ENCODE assay signal across 27 cellular contexts in genomic region chr2:46559257-46559656, GRCh38. TPM values are rescaled to one million over a fixed set of nuclear protein-coding genes. Genes with fewer than 3 reads are reported as not detected.
DNase-seq lines count a peak whose midpoint lies in the region; ATAC-seq and TF ChIP-seq lines count a peak whose summit lies in the region.
"Had no signal": no experiment of that assay in that cellular context is flagged by ENCODE, and none has a peak within 500 bp of the region (broad histone marks: within the 10 kb centered on the region; RNA-seq: fewer than 3 reads in every experiment).

No MANE protein-coding gene starts in this region.

- ATAC-seq in heart right ventricle (no peak), naive B cell (ENCODE audit: low read depth in 2 of 2) (peak; percentile 52 to 71), HG02981 (IDR thresholded peaks at IDR 0.05; ENCODE audit: unreplicated experiment) (no peak)
- no peak for ATAC-seq in stimulated activated naive B cell treated with anti-CD40 and anti-IgM and Interleukin-4, amounts not matched to agents 10 μg/mL and 1 μg/mL and 100 μg/mL, for 72 hours (replicated peaks)

- H3K79me2 ChIP-seq in OCI-LY7 (ENCODE audit: insufficient read depth, low read depth, low read length) = peaks cover 99% of the 10 kb centered on the region

- H3K27ac ChIP-seq in heart right ventricle (peak overlapping the region in 6 of 10 donors; percentile 20 to 77 (median 50)), right atrium auricular region (no peak overlapping the region), OCI-LY7 (ENCODE audit: low read depth, low read length, poor library complexity, severe bottlenecking) (peak overlapping the region; percentile 10)
- H3K27ac ChIP-seq: breast epithelium, KMS-11, prostate gland, RWPE1, transverse colon had no signal

- CTCF ChIA-PET in OCI-LY7 (lab: Charles Lee; ENCODE audit: unreplicated experiment) = interaction anchor here (1.3 kb wide), 1 partner anchor 9 kb away, joined by 3 read pairs; no protein-coding TSS in a partner anchor

- H3K9me3 ChIP-seq in heart right ventricle (peaks cover 0 to 12% (median 4%) of the 10 kb centered on the region in 11 donors), right atrium auricular region (peaks cover 0 to 9% of the 10 kb centered on the region in 2 donors), OCI-LY7 (ENCODE audit: low read length) (peaks cover 21% of the 10 kb centered on the region; the same call in 1 of the 2 replicates)
- H3K9me3 ChIP-seq: Caco-2, prostate gland had no signal

- H3K4me2 ChIP-seq in OCI-LY7 (ENCODE audit: low read length) = peak overlapping the region; percentile 45; the same call in 1 of the 2 replicates
- H3K4me2 ChIP-seq: KMS-11 had no signal

- BruUV-seq in OCI-LY7 (replicated peaks; lab: Mats Ljungman, UMichigan) = no TSS peak

- H3K4me1 Mint-ChIP-seq in naive B cell = peaks cover 83 to 96% (median 90%) of the 10 kb centered on the region in 3 donors
- peaks cover 72 to 92% of the 10 kb centered on the region in 2 donors for H3K4me1 Mint-ChIP-seq in stimulated activated naive B cell treated with anti-CD40 and anti-IgM and Interleukin-4, amounts not matched to agents 10 μg/mL and 1 μg/mL and 100 μg/mL, for 72 hours

- no peak overlapping the region for H3K4me3 ChIP-seq in heart right ventricle
- H3K4me3 ChIP-seq in right atrium auricular region = no peak overlapping the region
- H3K4me3 ChIP-seq in OCI-LY7 (ENCODE audit: low read depth, low read length, poor library complexity, severe bottlenecking) = no peak overlapping the region
- H3K4me3 ChIP-seq: breast epithelium, lung, prostate gland, transverse colon had no signal

- peak overlapping the region; percentile 78 to 97 (median 92) for H3K27ac Mint-ChIP-seq in naive B cell
- H3K27ac Mint-ChIP-seq in stimulated activated naive B cell treated with anti-CD40 and anti-IgM and Interleukin-4, amounts not matched to agents 10 μg/mL and 1 μg/mL and 100 μg/mL, for 72 hours = peak overlapping the region; percentile 76

- no peak overlapping the region for H2AFZ ChIP-seq in OCI-LY7 (ENCODE audit: low read length)

- no peaks in the 10 kb centered on the region for H3K27me3 Mint-ChIP-seq in naive B cell
- no peaks in the 10 kb centered on the region for H3K27me3 Mint-ChIP-seq in stimulated activated naive B cell treated with anti-CD40 and anti-IgM and Interleukin-4, amounts not matched to agents 10 μg/mL and 1 μg/mL and 100 μg/mL, for 72 hours

- H4K20me1 ChIP-seq in OCI-LY7 (ENCODE audit: insufficient read depth, low read length) = no peaks in the 10 kb centered on the region

- DNase-seq in heart right ventricle = no peak
- DNase-seq in right atrium auricular region (ENCODE audit: low spot score) = no peak
- no peak for DNase-seq in OCI-LY7 (ENCODE audit: low spot score)
- no peak for DNase-seq in naive B cell
- DNase-seq in stimulated activated naive B cell treated with anti-CD40 and anti-IgM and Interleukin-4, amounts not matched to agents 10 μg/mL and 1 μg/mL and 100 μg/mL, for 72 hours = no peak
- DNase-seq in T-helper 1 cell = no peak
- no peak for DNase-seq in NCI-H69 (lab: John Stamatoyannopoulos, UW)
- DNase-seq: activated CD4-positive, alpha-beta T cell treated with anti-CD3 and anti-CD28 coated beads for 48 hours; activated naive CD4-positive, alpha-beta T cell; activated T-cell treated with anti-CD3 and anti-CD28 coated beads, Interleukin-2, amount 50 U/mL, for 48 hours; amygdala; Caco-2; DMS79 treated with DMSO at 0.1 percent for 48 hours; effector memory CD4-positive, alpha-beta T cell; MV-4-11; NCI-H146; NCI-H2107; NCI-H446; NCI-H82; T-helper 2 cell; transverse colon had no signal

- intact Hi-C loops in heart right ventricle (cut with DNase I) = no loop called here
- intact Hi-C loops in OCI-LY7 (cut with micrococcal nuclease; ENCODE audit: unreplicated experiment) = no loop called here

- H3K4me1 ChIP-seq in heart right ventricle (peaks cover 24 to 98% (median 81%) of the 10 kb centered on the region in 9 donors), right atrium auricular region (peaks cover 0 to 69% of the 10 kb centered on the region in 2 donors), OCI-LY7 (ENCODE audit: insufficient read depth, low read length, poor library complexity, severe bottlenecking) (peaks cover 65% of the 10 kb centered on the region)
- H3K4me1 ChIP-seq: breast epithelium, Caco-2, prostate gland had no signal

- H3K9me3 Mint-ChIP-seq in naive B cell = peaks cover 6 to 21% (median 16%) of the 10 kb centered on the region in 7 donors
- peaks cover 6 to 7% of the 10 kb centered on the region in 2 donors for H3K9me3 Mint-ChIP-seq in stimulated activated naive B cell treated with anti-CD40 and anti-IgM and Interleukin-4, amounts not matched to agents 10 μg/mL and 1 μg/mL and 100 μg/mL, for 72 hours

- POLR2A ChIA-PET in OCI-LY7 (lab: Charles Lee) = interaction anchor here (2.4 to 11.3 kb wide), 2 partner anchors 9 to 17 kb away, joined by 10 to 123 read pairs; no protein-coding TSS in a partner anchor

- H3K4me3 Mint-ChIP-seq in naive B cell = peak overlapping the region; percentile 67 to 88 (median 78)
- peak overlapping the region; percentile 59 to 60 for H3K4me3 Mint-ChIP-seq in stimulated activated naive B cell treated with anti-CD40 and anti-IgM and Interleukin-4, amounts not matched to agents 10 μg/mL and 1 μg/mL and 100 μg/mL, for 72 hours

- H3K36me3 Mint-ChIP-seq in naive B cell = peaks cover 37 to 38% of the 10 kb centered on the region in 2 donors
- H3K36me3 Mint-ChIP-seq in stimulated activated naive B cell treated with anti-CD40 and anti-IgM and Interleukin-4, amounts not matched to agents 10 μg/mL and 1 μg/mL and 100 μg/mL, for 72 hours = peaks cover 49 to 80% of the 10 kb centered on the region in 2 donors

- no peak for TF ChIP-seq CTCF in heart right ventricle (IDR thresholded peaks at IDR 0.05)
- no peak for TF ChIP-seq CTCF in right atrium auricular region (IDR thresholded peaks at IDR 0.05)
- no peak for TF ChIP-seq CTCF in OCI-LY7 (conservative IDR thresholded peaks at IDR 0.05; ENCODE audit: low read length)

- peaks cover 0 to 75% (median 0%) of the 10 kb centered on the region in 9 donors for H3K36me3 ChIP-seq in heart right ventricle
- H3K36me3 ChIP-seq in right atrium auricular region = peaks cover 16% of the 10 kb centered on the region
- H3K36me3 ChIP-seq in OCI-LY7 (ENCODE audit: insufficient read depth, low read length) = peaks cover 84% of the 10 kb centered on the region
- H3K36me3 ChIP-seq: breast epithelium, prostate gland had no signal

- H3K27me3 ChIP-seq in heart right ventricle (no peaks in the 10 kb centered on the region), right atrium auricular region (no peaks in the 10 kb centered on the region)
- H3K27me3 ChIP-seq: breast epithelium, transverse colon had no signal

- H3K9me2 ChIP-seq in OCI-LY7 (ENCODE audit: insufficient read depth, low read length) = no peaks in the 10 kb centered on the region

RNA-seq across cellular contexts. Expression of gene ATP6V1E2, which starts 16.9 kb away (rescaled TPM):
- total RNA-seq in heart right ventricle = 1 to 10 TPM; 3.9 to 7.8 (median 5.6) TPM
- 1 to 10 TPM; 1.9 to 2.3 TPM for polyA plus RNA-seq in heart right ventricle
- total RNA-seq in right atrium auricular region = 1 to 10 TPM; 4.9 to 6.6 TPM
- 18.9 and 21.1 TPM in 2 replicates for total RNA-seq in OCI-LY7 (2014; rRNA removed; shearing (Covaris generic))
- total RNA-seq in OCI-LY7 (2022) = 55.3 and 55.6 TPM in 2 replicates
- 10 to 100 TPM in 1 of 6 donors, 1 to 10 TPM in 4, under 1 TPM in 1; 0.82 to 10.8 (median 7.9) TPM for polyA plus RNA-seq in naive B cell (ENCODE audit: low read depth in 6 of 6)

RNA-seq across cellular contexts. Expression of gene RHOQ, which starts 17.0 kb away (rescaled TPM):
- total RNA-seq in heart right ventricle (100 to 1,000 TPM; 364 to 568 (median 413) TPM), right atrium auricular region (100 to 1,000 TPM; 127 to 132 TPM), OCI-LY7 (2022) (171 and 198 TPM in 2 replicates)
- polyA plus RNA-seq in heart right ventricle (100 to 1,000 TPM; 139 to 202 TPM), naive B cell (ENCODE audit: low read depth in 6 of 6) (10 to 100 TPM in 5 of 6 donors, 1 to 10 TPM in 1; 8.5 to 21.7 (median 13.9) TPM)
- 62.0 and 65.7 TPM in 2 replicates for total RNA-seq in OCI-LY7 (2014; rRNA removed; shearing (Covaris generic))

RNA-seq across cellular contexts. Expression of gene PIGF, which starts 57.6 kb away (rescaled TPM):
- 10 to 100 TPM in 6 of 10 donors, 1 to 10 TPM in 4; 7.5 to 13.7 (median 10.1) TPM for total RNA-seq in heart right ventricle
- polyA plus RNA-seq in heart right ventricle = 10 to 100 TPM in 1 of 2 donors, 1 to 10 TPM in 1; 8.3 to 12.3 TPM
- 10 to 100 TPM in 1 of 2 donors, 1 to 10 TPM in 1; 5.3 to 11.6 TPM for total RNA-seq in right atrium auricular region
- total RNA-seq in OCI-LY7 (2014; rRNA removed; shearing (Covaris generic)) = 18.5 and 26.0 TPM in 2 replicates
- 47.0 and 48.8 TPM in 2 replicates for total RNA-seq in OCI-LY7 (2022)
- 10 to 100 TPM; 17.0 to 36.1 (median 22.7) TPM for polyA plus RNA-seq in naive B cell (ENCODE audit: low read depth in 6 of 6)

RNA-seq across cellular contexts. Expression of gene CRIPT, which starts 57.8 kb away (rescaled TPM):
- total RNA-seq in heart right ventricle (10 to 100 TPM; 18.3 to 22.0 (median 20.2) TPM), right atrium auricular region (10 to 100 TPM; 18.3 to 19.4 TPM), OCI-LY7 (2022) (10.5 and 12.7 TPM in 2 replicates)
- polyA plus RNA-seq in heart right ventricle (10 to 100 TPM; 12.4 to 18.0 TPM), naive B cell (ENCODE audit: low read depth in 6 of 6) (10 to 100 TPM in 4 of 6 donors, 1 to 10 TPM in 2; 4.5 to 13.5 (median 10.4) TPM)
- 2.9 and 5.0 TPM in 2 replicates for total RNA-seq in OCI-LY7 (2014; rRNA removed; shearing (Covaris generic))

Comparison
In these comparisons a context has a peak if more than half of its experiments do, and no peak if none do; other contexts are left out.
1. H3K27ac ChIP-seq: peak in heart right ventricle (6 of 10) and OCI-LY7 (single experiment); none in right atrium auricular region (0 of 2).
2. ATAC-seq: peak in naive B cell (2 of 2); none in heart right ventricle (0 of 8), stimulated activated naive B cell treated with anti-CD40 and anti-IgM and Interleukin-4, amounts not matched to agents 10 μg/mL and 1 μg/mL and 100 μg/mL, for 72 hours (0 of 2) and HG02981 (single experiment).